In the genomic region with DNA sequence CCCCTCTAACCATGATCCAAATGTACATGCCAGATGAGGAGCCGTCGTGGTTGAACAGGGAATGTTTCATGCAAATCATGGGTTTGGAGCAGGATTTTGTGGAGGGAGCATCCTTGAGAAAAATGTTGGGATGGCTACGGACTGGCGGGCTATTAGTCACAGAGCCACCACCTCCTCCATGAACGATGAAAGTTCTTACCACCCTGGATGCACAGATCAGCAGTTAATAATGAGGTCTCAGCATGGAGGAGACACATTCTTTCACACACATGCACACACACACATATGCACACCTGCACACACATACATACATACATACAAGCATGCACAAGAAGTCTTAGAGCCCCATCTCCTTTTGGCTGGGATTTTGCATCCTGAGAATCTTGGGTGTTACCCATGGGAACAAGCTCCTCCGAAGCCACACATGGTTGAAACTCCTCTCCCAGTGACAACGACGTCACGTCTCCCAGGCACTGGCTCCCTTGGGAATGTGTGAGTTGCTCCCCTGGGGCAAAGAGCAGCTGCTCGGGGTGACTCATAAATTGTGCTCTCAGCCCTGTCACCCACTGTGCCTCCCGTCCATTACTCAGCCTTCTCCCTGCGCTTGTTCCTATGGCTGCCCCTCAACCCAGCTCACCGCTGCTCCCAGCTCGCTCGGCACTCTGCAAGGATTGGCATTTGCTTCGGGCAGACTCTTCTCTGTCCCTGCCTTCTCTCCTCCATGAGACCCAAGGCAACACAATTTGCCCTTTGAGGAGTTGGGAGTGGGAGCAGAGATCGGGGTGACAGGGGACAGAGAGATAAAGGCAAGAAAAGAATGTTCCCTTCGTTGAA, we compare ENCODE assay signal across 8 cellular contexts.
DNase-seq lines count a peak whose midpoint lies in the region; ATAC-seq and TF ChIP-seq lines count a peak whose summit lies in the region.

No MANE protein-coding gene starts in this region.

- no peak for TF ChIP-seq EP300 in gastroesophageal sphincter (IDR thresholded peaks at IDR 0.05)

- H3K27ac ChIP-seq in SJCRH30, result peak overlapping the region; percentile 33
- H3K27ac ChIP-seq in gastroesophageal sphincter, result no peak overlapping the region
- no peak overlapping the region for H3K27ac ChIP-seq in CD8-positive, alpha-beta memory T cell (ENCODE audit: low read depth, low read length)

- POLR2A ChIA-PET in CD8-positive, alpha-beta memory T cell (lab: Charles Lee), result no interaction called here

- WGBS in gastroesophageal sphincter (ENCODE audit: low coverage in 1 of 2), 2 donors, result 65 to 70% methylated on average over 6 to 12 of the region's 18 CpGs

- H3K27ac Mint-ChIP-seq in activated T-cell treated with anti-CD3 and anti-CD28 coated beads, Interleukin-2, amount 50 U/mL, for 24 hours, result no peak overlapping the region
- no peak overlapping the region for H3K27ac Mint-ChIP-seq in CD8-positive, alpha-beta memory T cell

- ATAC-seq in HG02981 (IDR thresholded peaks at IDR 0.05; ENCODE audit: unreplicated experiment), result peak; percentile 45
- ATAC-seq in gastroesophageal sphincter, result no peak

- TF ChIP-seq CTCF in GM13977 (IDR thresholded peaks at IDR 0.05; ENCODE audit: extremely low read depth, insufficient read depth, missing control alignments) (no peak), gastroesophageal sphincter (IDR thresholded peaks at IDR 0.05) (no peak)

- H3K4me1 ChIP-seq in SJCRH30 (peaks cover 31% of the 10 kb centered on the region), gastroesophageal sphincter (no peaks in the 10 kb centered on the region)
- H3K4me1 ChIP-seq in CD8-positive, alpha-beta memory T cell (ENCODE audit: insufficient read depth, low read length), result no peaks in the 10 kb centered on the region

- H3K27me3 Mint-ChIP-seq in activated T-cell treated with anti-CD3 and anti-CD28 coated beads, Interleukin-2, amount 50 U/mL, for 24 hours, result peaks cover 16% of the 10 kb centered on the region
- H3K27me3 Mint-ChIP-seq in CD8-positive, alpha-beta memory T cell, result peaks cover 0 to 9% of the 10 kb centered on the region in 2 donors

- H3K36me3 Mint-ChIP-seq in activated T-cell treated with anti-CD3 and anti-CD28 coated beads, Interleukin-2, amount 50 U/mL, for 24 hours (ENCODE audit: low read depth), result no peaks in the 10 kb centered on the region
- H3K36me3 Mint-ChIP-seq in CD8-positive, alpha-beta memory T cell, result no peaks in the 10 kb centered on the region

- H3K9me3 ChIP-seq in SJCRH30 (replicated peaks) (no peaks in the 10 kb centered on the region), gastroesophageal sphincter (peaks cover 0 to 7% (median 0%) of the 10 kb centered on the region in 3 donors)
- H3K9me3 ChIP-seq in CD8-positive, alpha-beta memory T cell (ENCODE audit: low read length), result no peaks in the 10 kb centered on the region

- CTCF ChIA-PET in CD8-positive, alpha-beta memory T cell (lab: Charles Lee), result no interaction called here

- H3K27me3 ChIP-seq in SJCRH30, result no peaks in the 10 kb centered on the region
- H3K27me3 ChIP-seq in gastroesophageal sphincter, result peaks cover 15% of the 10 kb centered on the region
- no peaks in the 10 kb centered on the region for H3K27me3 ChIP-seq in CD8-positive, alpha-beta memory T cell (ENCODE audit: insufficient read depth, low read length, poor library complexity, severe bottlenecking)

- H3K36me3 ChIP-seq in SJCRH30 (no peaks in the 10 kb centered on the region), gastroesophageal sphincter (no peaks in the 10 kb centered on the region)
- H3K36me3 ChIP-seq in CD8-positive, alpha-beta memory T cell (ENCODE audit: insufficient read depth, low read length), result no peaks in the 10 kb centered on the region

- in situ Hi-C loops in GM13977 (cut with MboI; ENCODE audit: low pct_unique_long_range_greater_than_20kb, low sequenced_read_pairs, unreplicated experiment), result no loop called here

- H3K4me1 Mint-ChIP-seq in activated T-cell treated with anti-CD3 and anti-CD28 coated beads, Interleukin-2, amount 50 U/mL, for 24 hours (ENCODE audit: low read depth), result no peaks in the 10 kb centered on the region
- no peaks in the 10 kb centered on the region for H3K4me1 Mint-ChIP-seq in CD8-positive, alpha-beta memory T cell

- no peak overlapping the region for H3K4me3 Mint-ChIP-seq in activated T-cell treated with anti-CD3 and anti-CD28 coated beads, Interleukin-2, amount 50 U/mL, for 24 hours
- H3K4me3 Mint-ChIP-seq in CD8-positive, alpha-beta memory T cell, result no peak overlapping the region

- H3K4me3 ChIP-seq in SJCRH30 (peak overlapping the region; percentile 10), gastroesophageal sphincter (no peak overlapping the region)
- H3K4me3 ChIP-seq in CD8-positive, alpha-beta memory T cell (ENCODE audit: low read length), result no peak overlapping the region

- no peak for TF ChIP-seq POLR2A in gastroesophageal sphincter (IDR thresholded peaks at IDR 0.05)

- no peaks in the 10 kb centered on the region for H3K9me3 Mint-ChIP-seq in activated T-cell treated with anti-CD3 and anti-CD28 coated beads, Interleukin-2, amount 50 U/mL, for 24 hours
- no peaks in the 10 kb centered on the region for H3K9me3 Mint-ChIP-seq in CD8-positive, alpha-beta memory T cell

- DNase-seq in GM13977 (ENCODE audit: low spot score) (peak; percentile 34), SJCRH30 (peak; percentile 87), kidney tubule cell (ENCODE audit: low spot score) (peak; percentile 99), ureter (ENCODE audit: low spot score) (no peak)
- no peak for DNase-seq in activated T-cell treated with anti-CD3 and anti-CD28 coated beads, Interleukin-2, amount 50 U/mL, for 24 hours
- DNase-seq in CD8-positive, alpha-beta memory T cell, result no peak

Comparison
In these comparisons a context has a peak if more than half of its experiments do, and no peak if none do; other contexts are left out.
1. DNase-seq: peak in GM13977 (single experiment), SJCRH30 (2 of 2) and kidney tubule cell (single experiment); none in activated T-cell treated with anti-CD3 and anti-CD28 coated beads, Interleukin-2, amount 50 U/mL, for 24 hours (single experiment), ureter (single experiment) and CD8-positive, alpha-beta memory T cell (0 of 5).